ENCODE assay signal across 21 cellular contexts in the genomic region with DNA sequence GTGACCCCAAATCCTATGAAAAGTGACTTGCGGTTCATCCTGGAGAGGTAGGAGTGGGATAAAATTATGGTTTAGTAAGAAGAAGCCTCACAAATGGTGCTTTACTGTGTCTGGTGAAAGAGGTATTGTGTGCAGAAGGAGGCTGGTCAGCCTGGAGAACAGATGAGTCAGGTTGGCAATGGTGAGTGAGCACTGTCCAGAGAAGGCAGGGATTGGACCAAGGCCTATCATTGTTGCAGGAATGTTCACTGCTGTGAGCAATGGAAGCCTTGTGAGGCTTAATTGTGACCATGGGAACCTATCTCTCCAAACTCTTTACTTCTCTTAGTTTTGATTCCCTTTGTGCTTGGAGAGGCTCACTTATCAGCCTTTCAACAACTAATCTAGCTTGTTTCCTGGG.
DNase-seq lines count a peak whose midpoint lies in the region; ATAC-seq and TF ChIP-seq lines count a peak whose summit lies in the region.
"Had no signal": no experiment of that assay in that cellular context is flagged by ENCODE, and none has a peak within 500 bp of the region (broad histone marks: within the 10 kb centered on the region; RNA-seq: fewer than 3 reads in every experiment).

No MANE protein-coding gene starts in this region.

- H3K36me3 ChIP-seq in brain microvascular endothelial cell (replicated peaks) (no peaks in the 10 kb centered on the region), colonic mucosa (no peaks in the 10 kb centered on the region)
- H3K36me3 ChIP-seq: spleen, transverse colon had no signal

- H3K4me1 ChIP-seq in colonic mucosa = no peaks in the 10 kb centered on the region
- H3K4me1 ChIP-seq: spleen, transverse colon had no signal

- no peak overlapping the region for H3K9ac ChIP-seq in colonic mucosa (ENCODE audit: low read depth in 2 of 2, low read length in 2 of 2)

- ATAC-seq in Right ventricle myocardium inferior = peak; percentile 72
- ATAC-seq in activated CD4-positive, CD25-positive, alpha-beta regulatory T cell treated with anti-CD3 and anti-CD28 coated beads, Interleukin-2, amount 50 U/mL, for 24 hours = no peak
- ATAC-seq: left colon had no signal

- H3K9me3 ChIP-seq in colonic mucosa = no peaks in the 10 kb centered on the region
- H3K9me3 ChIP-seq: spleen, transverse colon had no signal

- no peak overlapping the region for H3K27ac ChIP-seq in brain microvascular endothelial cell
- peak overlapping the region; percentile 93 for H3K27ac ChIP-seq in temporal lobe (ENCODE audit: low read depth, low read length)
- no peak overlapping the region for H3K27ac ChIP-seq in colonic mucosa
- H3K27ac ChIP-seq: C4-2B, PC-9, spleen, transverse colon had no signal

- no peaks in the 10 kb centered on the region for H3K27me3 ChIP-seq in brain microvascular endothelial cell (replicated peaks)
- no peaks in the 10 kb centered on the region for H3K27me3 ChIP-seq in colonic mucosa
- H3K27me3 ChIP-seq: spleen, transverse colon had no signal

- no peak overlapping the region for H3K4me3 ChIP-seq in brain microvascular endothelial cell (ENCODE audit: low read depth, low read length)
- no peak overlapping the region for H3K4me3 ChIP-seq in colonic mucosa
- H3K4me3 ChIP-seq: PC-9, spleen, transverse colon had no signal

- no peak for TF ChIP-seq CTCF in brain microvascular endothelial cell (IDR thresholded peaks at IDR 0.05; ENCODE audit: low read depth, low read length, missing control alignments)
- TF ChIP-seq CTCF in colonic mucosa (IDR thresholded peaks at IDR 0.05) = no peak

- no peak for DNase-seq in Right ventricle myocardium inferior (ENCODE audit: missing footprints)
- no peak for DNase-seq in cardiac septum (ENCODE audit: low spot score)
- DNase-seq in brain microvascular endothelial cell = peak; percentile 69
- DNase-seq in foreskin melanocyte = peak; percentile 76
- no peak for DNase-seq in SHP77 treated with DMSO at 0.1 percent for 48 hours (lab: John Stamatoyannopoulos, UW)
- no peak for DNase-seq in colonic mucosa
- DNase-seq: 8988T; activated CD4-positive, alpha-beta memory T cell treated with anti-CD3 and anti-CD28 coated beads for 36 hours; DMS79 treated with DMSO at 0.1 percent for 48 hours; erythroblast; hippocampal formation; left colon; NCI-H1092 treated with DMSO at 0.1 percent for 48 hours; NCI-H2107; NCI-H69; PC-9; spleen; transverse colon had no signal

- in situ Hi-C loops in brain microvascular endothelial cell (cut with HindIII; ENCODE audit: low pct_ligation_motif_present, low sequenced_read_pairs) = no loop called here

- intact Hi-C loops in Right ventricle myocardium inferior (cut with DNase I) (loop anchor here (10.0 kb wide), 1 partner anchor 133 kb away; no protein-coding TSS in a partner anchor), cardiac septum (cut with DNase I) (no loop called here), colonic mucosa (cut with DNase I) (no loop called here)

Comparison
In these comparisons a context has a peak if more than half of its experiments do, and no peak if none do; other contexts are left out.
1. DNase-seq: peak in brain microvascular endothelial cell (single experiment) and foreskin melanocyte (single experiment); none in Right ventricle myocardium inferior (single experiment), cardiac septum (single experiment), SHP77 treated with DMSO at 0.1 percent for 48 hours (single experiment) and colonic mucosa (single experiment).